In the genomic region with DNA sequence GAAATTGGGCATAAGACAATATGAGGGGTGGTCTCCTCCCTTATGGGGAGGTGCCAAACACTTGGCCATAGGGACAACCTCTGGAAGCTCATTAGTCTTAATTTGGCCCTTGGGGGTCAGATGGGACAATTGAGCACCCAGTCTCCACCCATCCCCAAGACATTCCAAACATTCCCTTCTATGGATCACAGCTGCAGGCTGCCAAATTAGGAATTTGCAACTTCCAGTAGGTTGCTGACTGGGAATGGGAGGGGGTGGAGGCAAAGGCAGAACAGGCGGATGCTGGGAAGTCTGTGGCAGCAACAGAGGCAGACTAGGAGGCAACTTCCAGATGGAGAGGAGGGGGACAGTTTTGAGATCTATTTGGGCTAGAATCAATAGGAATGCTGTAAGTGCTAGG, we compare ENCODE assay signal across 10 cellular contexts. TPM values are rescaled to one million over a fixed set of nuclear protein-coding genes. Genes with fewer than 3 reads are reported as not detected.
DNase-seq lines count a peak whose midpoint lies in the region; ATAC-seq and TF ChIP-seq lines count a peak whose summit lies in the region.
"Had no signal": no experiment of that assay in that cellular context is flagged by ENCODE, and none has a peak within 500 bp of the region (broad histone marks: within the 10 kb centered on the region; RNA-seq: fewer than 3 reads in every experiment).

No MANE protein-coding gene starts in this region.

- no peaks in the 10 kb centered on the region for H3K27me3 ChIP-seq in CD4-positive, alpha-beta T cell (ENCODE audit: control insufficient read depth, insufficient read depth, low read length)
- H3K27me3 ChIP-seq in MG63 (no peaks in the 10 kb centered on the region), esophagus muscularis mucosa (no peaks in the 10 kb centered on the region), neural progenitor cell (no peaks in the 10 kb centered on the region), Karpas-422 (ENCODE audit: low read length) (no peaks in the 10 kb centered on the region)

- WGBS in esophagus muscularis mucosa, result 57% methylated on average over 1 of the region's 1 CpG

- H3K79me2 ChIP-seq in neural progenitor cell (ENCODE audit: low read depth) (peaks cover 30% of the 10 kb centered on the region), Karpas-422 (ENCODE audit: low read length) (no peaks in the 10 kb centered on the region; the same call in 1 of the 2 replicates)

- no peaks in the 10 kb centered on the region for H3K9me3 ChIP-seq in CD4-positive, alpha-beta T cell (ENCODE audit: control insufficient read depth, low read length)
- H3K9me3 ChIP-seq in MG63 (no peaks in the 10 kb centered on the region), esophagus muscularis mucosa (no peaks in the 10 kb centered on the region), neural progenitor cell (ENCODE audit: low read depth) (no peaks in the 10 kb centered on the region), Karpas-422 (ENCODE audit: low read length) (no peaks in the 10 kb centered on the region)

- no peak overlapping the region for H3K9ac ChIP-seq in neural progenitor cell
- H3K9ac ChIP-seq in Karpas-422 (ENCODE audit: low read length), result no peak overlapping the region

- peak overlapping the region; percentile 90 for H3K4me3 Mint-ChIP-seq in CD4-positive, alpha-beta T cell
- H3K4me3 Mint-ChIP-seq in neural progenitor cell, result peak overlapping the region; percentile 81

- peaks cover 33% of the 10 kb centered on the region for H3K36me3 Mint-ChIP-seq in CD4-positive, alpha-beta T cell (ENCODE audit: low read depth)
- H3K36me3 Mint-ChIP-seq in neural progenitor cell, result peaks cover 9% of the 10 kb centered on the region

- intact Hi-C loops in CD4-positive, alpha-beta T cell (cut with DNase I, micrococcal nuclease), result loop anchor here (1.0 to 10.0 kb wide), 4 partner anchors 57 to 430 kb away; partner anchors contain the start of genes ABHD6 (in 1 of the 2), FLNB (in 1 of the 2), KCTD6 (in 1 of the 2) and PXK (in 1 of the 2)
- intact Hi-C loops in esophagus muscularis mucosa (cut with DNase I), result no loop called here

- POLR2A ChIA-PET in CD4-positive, alpha-beta T cell (lab: Charles Lee), result interaction anchor here (3.9 kb wide), 1 partner anchor 128 kb away, joined by 42 read pairs; the partner anchor contains the start of genes HTD2 and RPP14

- no peaks in the 10 kb centered on the region for H3K27me3 Mint-ChIP-seq in CD4-positive, alpha-beta T cell
- H3K27me3 Mint-ChIP-seq in neural progenitor cell (ENCODE audit: insufficient read depth, low read depth), result peaks cover 10% of the 10 kb centered on the region

- no peak overlapping the region for H3K27ac ChIP-seq in CD4-positive, alpha-beta T cell (ENCODE audit: low read depth, low read length)
- H3K27ac ChIP-seq in esophagus muscularis mucosa (replicated peaks in 1 of 4) (peak overlapping the region; percentile 82 to 95 (median 90)), neural progenitor cell (peak overlapping the region; percentile 75), Karpas-422 (ENCODE audit: low read length) (no peak overlapping the region)

- H4K20me1 ChIP-seq in neural progenitor cell (ENCODE audit: low read depth) (peaks cover 18% of the 10 kb centered on the region), Karpas-422 (ENCODE audit: insufficient read depth, low read depth, low read length) (no peaks in the 10 kb centered on the region)

- no peak for TF ChIP-seq POLR2A in esophagus muscularis mucosa (IDR thresholded peaks at IDR 0.05; ENCODE audit: low read depth)

- H3F3A ChIP-seq in neural progenitor cell (ENCODE audit: low read depth), result peaks cover 21% of the 10 kb centered on the region

- ATAC-seq in CD4-positive, alpha-beta T cell (ENCODE audit: poor library complexity), result no peak

- CTCF ChIA-PET in CD4-positive, alpha-beta T cell (lab: Charles Lee), result interaction anchor here (0.6 to 3.5 kb wide), 4 partner anchors 29 to 266 kb away, joined by 3 to 17 read pairs (median 3); partner anchors contain the start of gene KCTD6

- no peaks in the 10 kb centered on the region for H3K9me3 Mint-ChIP-seq in CD4-positive, alpha-beta T cell
- H3K9me3 Mint-ChIP-seq in neural progenitor cell, result no peaks in the 10 kb centered on the region

- no peak for DNase-seq in CD4-positive, alpha-beta T cell
- peak; percentile 74 for DNase-seq in MG63
- DNase-seq in esophagus muscularis mucosa (ENCODE audit: extremely low spot score), result no peak
- DNase-seq in neural progenitor cell (ENCODE audit: low spot score), result peak; percentile 85
- no peak for DNase-seq in Karpas-422
- DNase-seq in GM13976 (ENCODE audit: low spot score), result no peak
- no peak for DNase-seq in activated naive CD4-positive, alpha-beta T cell treated with anti-CD3 and anti-CD28 coated beads, Interleukin-2, amount 50 U/mL, for 16 hours
- DNase-seq in activated T-cell treated with anti-CD3 and anti-CD28 coated beads, Interleukin-2, amount 50 U/mL, for 1 hour, result no peak
- DNase-seq: effector CD4-positive, alpha-beta T cell; NCI-H2081 had no signal

- H3K36me3 ChIP-seq in MG63 (peaks cover 8% of the 10 kb centered on the region), esophagus muscularis mucosa (peaks cover 13 to 24% (median 21%) of the 10 kb centered on the region in 4 donors), neural progenitor cell (peaks cover 6% of the 10 kb centered on the region), Karpas-422 (ENCODE audit: insufficient read depth, low read length) (peaks cover 15% of the 10 kb centered on the region)

- TF ChIP-seq EP300 in esophagus muscularis mucosa (IDR thresholded peaks at IDR 0.05), result peak; percentile 84

- H3K4me1 ChIP-seq in esophagus muscularis mucosa (peaks cover 26 to 58% (median 52%) of the 10 kb centered on the region in 4 donors), neural progenitor cell (peaks cover 32% of the 10 kb centered on the region), Karpas-422 (ENCODE audit: low read length) (peaks cover 22% of the 10 kb centered on the region)

- no peak overlapping the region for H2AFZ ChIP-seq in neural progenitor cell (replicated peaks)
- H2AFZ ChIP-seq in Karpas-422 (ENCODE audit: low read length), result no peak overlapping the region

- peak overlapping the region; percentile 86 for H3K27ac Mint-ChIP-seq in CD4-positive, alpha-beta T cell
- no peak overlapping the region for H3K27ac Mint-ChIP-seq in neural progenitor cell

- H3K4me1 Mint-ChIP-seq in CD4-positive, alpha-beta T cell (ENCODE audit: low read depth), result peaks cover 33% of the 10 kb centered on the region
- peaks cover 22% of the 10 kb centered on the region for H3K4me1 Mint-ChIP-seq in neural progenitor cell

- in situ Hi-C loops in GM13976 (cut with MboI; ENCODE audit: low sequenced_read_pairs, unreplicated experiment), result no loop called here

- H3K4me2 ChIP-seq in neural progenitor cell (peak overlapping the region; percentile 40), Karpas-422 (ENCODE audit: low read depth, low read length, poor library complexity, severe bottlenecking) (no peak overlapping the region)

- H3K9me2 ChIP-seq in Karpas-422 (replicated peaks; ENCODE audit: insufficient read depth, low read length), result no peaks in the 10 kb centered on the region

- TF ChIP-seq CTCF in CD4-positive, alpha-beta T cell (IDR thresholded peaks at IDR 0.05), result no peak
- TF ChIP-seq CTCF in esophagus muscularis mucosa (IDR thresholded peaks at IDR 0.05), result no peak
- no peak for TF ChIP-seq CTCF in neural progenitor cell (IDR thresholded peaks at IDR 0.05)
- TF ChIP-seq CTCF in GM13976 (IDR thresholded peaks at IDR 0.05; ENCODE audit: borderline replicate concordance, control extremely low read depth, extremely low read depth, insufficient read depth, missing control alignments), result no peak

- no peak overlapping the region for H3K4me3 ChIP-seq in MG63
- no peak overlapping the region for H3K4me3 ChIP-seq in esophagus muscularis mucosa
- H3K4me3 ChIP-seq in neural progenitor cell, result no peak overlapping the region
- no peak overlapping the region for H3K4me3 ChIP-seq in Karpas-422 (ENCODE audit: low read length)

RNA-seq across cellular contexts. Expression of gene PDHB, which starts 1.4 kb away (rescaled TPM):
- 10 to 100 TPM; 31.1 to 31.5 TPM for total RNA-seq in CD4-positive, alpha-beta T cell
- total RNA-seq in MG63 (2014; rRNA removed; shearing (Covaris generic); ENCODE audit: low replicate concordance), result 106 and 142 TPM in 2 replicates
- total RNA-seq in esophagus muscularis mucosa (100 to 1,000 TPM; 100 to 138 (median 122) TPM), neural progenitor cell (ENCODE audit: low replicate concordance) (155 and 203 TPM in 2 replicates)
- total RNA-seq in Karpas-422 (2014; rRNA removed; shearing (Covaris generic); ENCODE audit: low replicate concordance), result 61.6 and 130 TPM in 2 replicates

RNA-seq across cellular contexts. Expression of gene KCTD6, which starts 56.9 kb away (rescaled TPM):
- total RNA-seq in CD4-positive, alpha-beta T cell, result 1 to 10 TPM; 3.8 to 5.0 TPM
- total RNA-seq in MG63 (2014; rRNA removed; shearing (Covaris generic); ENCODE audit: low replicate concordance), result 5.1 and 13.4 TPM in 2 replicates
- total RNA-seq in esophagus muscularis mucosa, result 10 to 100 TPM; 13.6 to 16.8 (median 15.1) TPM
- 29.3 and 39.6 TPM in 2 replicates for total RNA-seq in neural progenitor cell (ENCODE audit: low replicate concordance)
- total RNA-seq in Karpas-422 (2014; rRNA removed; shearing (Covaris generic); ENCODE audit: low replicate concordance), result 7.9 and 17.9 TPM in 2 replicates

Comparison
In these comparisons a context has a peak if more than half of its experiments do, and no peak if none do; other contexts are left out.
1. DNase-seq: peak in MG63 (single experiment) and neural progenitor cell (single experiment); none in CD4-positive, alpha-beta T cell (0 of 10), esophagus muscularis mucosa (single experiment), Karpas-422 (single experiment), GM13976 (single experiment), activated naive CD4-positive, alpha-beta T cell treated with anti-CD3 and anti-CD28 coated beads, Interleukin-2, amount 50 U/mL, for 16 hours (single experiment) and activated T-cell treated with anti-CD3 and anti-CD28 coated beads, Interleukin-2, amount 50 U/mL, for 1 hour (single experiment).
2. H3K27ac ChIP-seq: peak in esophagus muscularis mucosa (4 of 4) and neural progenitor cell (single experiment); none in CD4-positive, alpha-beta T cell (single experiment) and Karpas-422 (single experiment).